In genomic region chr19:2385053-2385721, GRCh38 we compare ENCODE assay signal across 1 cellular context.
A peak's percentile ranks its signal among the peaks of the same experiment; 100 is the strongest.
TF ChIP-seq lines count a peak whose summit lies in the region.

No MANE protein-coding gene starts in this region.

TF ChIP-seq in HepG2, 621 proteins besides CTCF, POLR2A, EP300 and RAD21 (continued from another document):
- no peak for TF ChIP-seq ZBTB4 (CRISPR knock-in tag; IDR thresholded peaks at IDR 0.05; ENCODE audit: borderline replicate concordance)
- TF ChIP-seq CREB1 (IDR thresholded peaks at IDR 0.05) = peak; percentile 59
- TF ChIP-seq CREB1 (CRISPR knock-in tag; IDR thresholded peaks at IDR 0.05) = no peak
- TF ChIP-seq ATF4 (CRISPR knock-in tag; IDR thresholded peaks at IDR 0.05) = 0 out of 4 replicates have a peak, but pooled peaks of 1 of the 2 experiments have one; percentile 23
- peak; percentile 66 for TF ChIP-seq ELF1 (CRISPR knock-in tag; IDR thresholded peaks at IDR 0.05)
- no peak for TF ChIP-seq ZNF557 (CRISPR knock-in tag; IDR thresholded peaks at IDR 0.05)
- peak; percentile 71 for TF ChIP-seq YY1 (IDR thresholded peaks at IDR 0.05; ENCODE audit: insufficient read depth, insufficient replicate concordance, low read depth, low read length)
- peak; percentile 98 for TF ChIP-seq ZNF263 (CRISPR knock-in tag; IDR thresholded peaks at IDR 0.05)
- peak; percentile 12; the same call in 1 of the 2 replicates for TF ChIP-seq ZNF574 (CRISPR knock-in tag; IDR thresholded peaks at IDR 0.05)
- peak; percentile 74 for TF ChIP-seq JUND (CRISPR knock-in tag; IDR thresholded peaks at IDR 0.05)
- TF ChIP-seq AKAP8 (CRISPR knock-in tag; IDR thresholded peaks at IDR 0.05) = no peak
- 0 out of 2 replicates have a peak, but pooled peaks have one; percentile 57 for TF ChIP-seq ZSCAN21 (CRISPR knock-in tag; IDR thresholded peaks at IDR 0.05; ENCODE audit: borderline replicate concordance)
- peak; percentile 40; the same call in 1 of the 2 replicates for TF ChIP-seq IRF2 (CRISPR knock-in tag; IDR thresholded peaks at IDR 0.05)
- no peak for TF ChIP-seq ZNF850 (CRISPR knock-in tag; conservative IDR thresholded peaks at IDR 0.05)
- no peak; the same call in 1 of the 2 replicates for TF ChIP-seq PAXIP1 (CRISPR knock-in tag; conservative IDR thresholded peaks at IDR 0.05)
- TF ChIP-seq FOSL2 (CRISPR knock-in tag; IDR thresholded peaks at IDR 0.05) = peak; percentile 94
- TF ChIP-seq ZSCAN9 (CRISPR knock-in tag; IDR thresholded peaks at IDR 0.05; ENCODE audit: borderline replicate concordance) = no peak
- peak; percentile 57 for TF ChIP-seq HDAC1 (CRISPR knock-in tag; IDR thresholded peaks at IDR 0.05)
- TF ChIP-seq ZNF501 (CRISPR knock-in tag; IDR thresholded peaks at IDR 0.05) = 0 out of 2 replicates have a peak, but pooled peaks have one; percentile 18
- no peak for TF ChIP-seq U2AF2 (IDR thresholded peaks at IDR 0.05; ENCODE audit: low read depth, low read length)
- no peak for TF ChIP-seq SNRNP70 (IDR thresholded peaks at IDR 0.05; ENCODE audit: low read depth, low read length)
- TF ChIP-seq SOX13 (IDR thresholded peaks at IDR 0.05) = no peak
- 0 out of 4 replicates have a peak, but pooled peaks of 1 of the 2 experiments have one; percentile 7 for TF ChIP-seq SOX13 (CRISPR knock-in tag; conservative IDR thresholded peaks at IDR 0.05 in 1 of 2, IDR thresholded peaks at IDR 0.05 in 1 of 2)
- 0 out of 2 replicates have a peak, but pooled peaks have one; percentile 18 for TF ChIP-seq ELF4 (CRISPR knock-in tag; IDR thresholded peaks at IDR 0.05; ENCODE audit: borderline replicate concordance)
- TF ChIP-seq ZNF44 (CRISPR knock-in tag; IDR thresholded peaks at IDR 0.05) = no peak
- TF ChIP-seq RXRB (CRISPR knock-in tag; IDR thresholded peaks at IDR 0.05; ENCODE audit: borderline replicate concordance) = no peak
- TF ChIP-seq ZNF331 (CRISPR knock-in tag; IDR thresholded peaks at IDR 0.05) = no peak
- 0 out of 2 replicates have a peak, but pooled peaks have one; percentile 10 for TF ChIP-seq FOXP4 (CRISPR knock-in tag; IDR thresholded peaks at IDR 0.05)
- TF ChIP-seq ZNF33B (CRISPR knock-in tag; IDR thresholded peaks at IDR 0.05) = no peak
- peak; percentile 68 for TF ChIP-seq FOSL1 (CRISPR knock-in tag; IDR thresholded peaks at IDR 0.05; ENCODE audit: borderline replicate concordance)
- TF ChIP-seq ZNF616 (CRISPR knock-in tag; IDR thresholded peaks at IDR 0.05; ENCODE audit: low read depth) = no peak
